8 cellular contexts compared by ENCODE assay signal in genomic region chr5:80408475-80408875, GRCh38. TPM values are rescaled to one million over a fixed set of nuclear protein-coding genes. Genes with fewer than 3 reads are reported as not detected.
DNase-seq lines count a peak whose midpoint lies in the region; ATAC-seq and TF ChIP-seq lines count a peak whose summit lies in the region.

No MANE protein-coding gene starts in this region.

- H4K20me1 ChIP-seq in KMS-11 (ENCODE audit: insufficient read depth): no peaks in the 10 kb centered on the region
- H4K20me1 ChIP-seq in SU-DHL-6 (ENCODE audit: low read depth, low read length): no peaks in the 10 kb centered on the region

- DNase-seq in ELF-1 (ENCODE audit: low read depth, low spot score): peak; percentile 92
- DNase-seq in choroid plexus epithelial cell (ENCODE audit: low read depth): peak; percentile 45
- DNase-seq in stimulated activated CD4-positive, alpha-beta T cell treated with anti-CD3 and anti-CD28 coated beads, TNF-alpha, amount 100 ng/mL, for 48 hours (ENCODE audit: low read depth in 3 of 3): peak; percentile 3 to 24 (median 18)

- H3K9me3 ChIP-seq in SU-DHL-6 (ENCODE audit: insufficient read depth, low read length) (no peaks in the 10 kb centered on the region), liver (ENCODE audit: control insufficient read depth in 4 of 4, low read length in 3 of 4) (no peaks in the 10 kb centered on the region)

- ATAC-seq in GM21526 (IDR thresholded peaks at IDR 0.05; ENCODE audit: low FRiP score, unreplicated experiment): peak; percentile 51
- ATAC-seq in GM18873 (IDR thresholded peaks at IDR 0.05; ENCODE audit: low FRiP score, unreplicated experiment): no peak

- peaks cover 22% of the 10 kb centered on the region for H3K4me1 ChIP-seq in KMS-11 (ENCODE audit: low read depth, poor library complexity, severe bottlenecking)
- peaks cover 2 to 33% (median 18%) of the 10 kb centered on the region in 4 donors for H3K4me1 ChIP-seq in liver (ENCODE audit: control insufficient read depth in 4 of 4, insufficient read depth in 4 of 4, low read length in 3 of 4)

- TF ChIP-seq CTCF in KMS-11 (conservative IDR thresholded peaks at IDR 0.05; ENCODE audit: low read depth, low read length): no peak
- no peak for TF ChIP-seq CTCF in SU-DHL-6 (IDR thresholded peaks at IDR 0.05; ENCODE audit: insufficient read depth, low read length, poor library complexity, severe bottlenecking)
- TF ChIP-seq CTCF in choroid plexus epithelial cell (conservative IDR thresholded peaks at IDR 0.05; ENCODE audit: low read depth, low read length): no peak
- TF ChIP-seq CTCF in liver (IDR thresholded peaks at IDR 0.05; ENCODE audit: low read depth, low read length, missing input control): no peak

- TF ChIP-seq RAD21 in liver (IDR thresholded peaks at IDR 0.05): no peak

- peaks cover 29% of the 10 kb centered on the region; the same call in 1 of the 2 replicates for H3K79me2 ChIP-seq in KMS-11 (ENCODE audit: insufficient read depth, low read depth)
- H3K79me2 ChIP-seq in SU-DHL-6 (ENCODE audit: insufficient read depth, low read length): peaks cover 25% of the 10 kb centered on the region

- H2AFZ ChIP-seq in KMS-11 (ENCODE audit: low read depth) (peak overlapping the region; percentile 98), SU-DHL-6 (ENCODE audit: low read depth, low read length, severe bottlenecking) (peak overlapping the region; percentile 80)

- H3K9ac ChIP-seq in KMS-11: peak overlapping the region; percentile 89
- peak overlapping the region; percentile 72 for H3K9ac ChIP-seq in SU-DHL-6 (ENCODE audit: low read length)
- peak overlapping the region; percentile 70 to 86 for H3K9ac ChIP-seq in liver (ENCODE audit: low read depth in 1 of 2, low read length in 2 of 2)

- under 1% methylated on average over 19 of the region's 19 CpGs for WGBS in liver

- no peaks in the 10 kb centered on the region for H3K9me2 ChIP-seq in SU-DHL-6 (replicated peaks; ENCODE audit: insufficient read depth, low read length)

- peaks cover 6% of the 10 kb centered on the region; the same call in 1 of the 2 replicates for H3F3A ChIP-seq in SU-DHL-6 (ENCODE audit: insufficient read depth)

- H3K27ac ChIP-seq in KMS-11 (peak overlapping the region; percentile 41), SU-DHL-6 (ENCODE audit: low read depth, low read length) (no peak overlapping the region), liver (ENCODE audit: low read depth in 1 of 2, low read length in 2 of 2) (peak overlapping the region; percentile 87 to 92)

- peak overlapping the region; percentile 84 for H3K4me2 ChIP-seq in KMS-11
- peak overlapping the region; percentile 76 for H3K4me2 ChIP-seq in SU-DHL-6 (ENCODE audit: low read depth, low read length, poor library complexity, severe bottlenecking)

- H3K36me3 ChIP-seq in KMS-11 (ENCODE audit: insufficient read depth): no peaks in the 10 kb centered on the region
- H3K36me3 ChIP-seq in SU-DHL-6 (ENCODE audit: low read length): no peaks in the 10 kb centered on the region
- H3K36me3 ChIP-seq in liver (ENCODE audit: control insufficient read depth in 4 of 4, insufficient read depth in 3 of 4, low read depth in 1 of 4, low read length in 3 of 4): peaks cover 0 to 2% (median 0%) of the 10 kb centered on the region in 4 donors

- peak overlapping the region; percentile 37 for H3K4me3 ChIP-seq in KMS-11 (IDR thresholded peaks at IDR 0.05; ENCODE audit: insufficient read depth, low read depth, low read length)
- peak overlapping the region; percentile 70 for H3K4me3 ChIP-seq in SU-DHL-6 (ENCODE audit: insufficient read depth, low read length, poor library complexity, severe bottlenecking)
- H3K4me3 ChIP-seq in choroid plexus epithelial cell (ENCODE audit: low read depth, low read length): peak overlapping the region; percentile 89
- peak overlapping the region; percentile 91 to 98 (median 92) for H3K4me3 ChIP-seq in liver (ENCODE audit: low read depth in 1 of 3, low read length in 3 of 3)

- no peaks in the 10 kb centered on the region for H3K27me3 ChIP-seq in KMS-11 (ENCODE audit: insufficient read depth, low read depth)
- H3K27me3 ChIP-seq in SU-DHL-6 (ENCODE audit: low read length): no peaks in the 10 kb centered on the region
- no peaks in the 10 kb centered on the region for H3K27me3 ChIP-seq in liver (ENCODE audit: control insufficient read depth in 4 of 4, insufficient read depth in 4 of 4, low read length in 3 of 4)

TF ChIP-seq in liver, 16 proteins besides CTCF, POLR2A, EP300 and RAD21:
- TF ChIP-seq ATF3 (IDR thresholded peaks at IDR 0.05) (no peak), ZBTB33 (IDR thresholded peaks at IDR 0.05) (no peak), EGR1 (IDR thresholded peaks at IDR 0.05; ENCODE audit: low read depth in 2 of 2) (no peak), GABPA (IDR thresholded peaks at IDR 0.05 in 1 of 2, conservative IDR thresholded peaks at IDR 0.05 in 1 of 2) (no peak), REST (IDR thresholded peaks at IDR 0.05) (no peak), JUND (IDR thresholded peaks at IDR 0.05) (no peak), HNF4G (IDR thresholded peaks at IDR 0.05) (no peak), MAX (IDR thresholded peaks at IDR 0.05) (no peak), NR2F2 (IDR thresholded peaks at IDR 0.05) (no peak), SP1 (IDR thresholded peaks at IDR 0.05) (no peak), RXRA (IDR thresholded peaks at IDR 0.05) (no peak), HNF4A (conservative IDR thresholded peaks at IDR 0.05) (no peak)
TF ChIP-seq in liver: peak in this region for 0.

RNA-seq across cellular contexts. Expression of gene ZFYVE16, which starts 0.6 kb away (rescaled TPM):
- total RNA-seq in liver: 10 to 100 TPM; 16.1 to 26.3 TPM
- 1 to 10 TPM; 6.0 to 7.2 TPM for polyA plus RNA-seq in liver

Comparison
In these comparisons a context has a peak if more than half of its experiments do, and no peak if none do; other contexts are left out.
1. DNase-seq: peak in every context shown above with its lines; median percentile 92 in ELF-1; 45 in choroid plexus epithelial cell; 18 in stimulated activated CD4-positive, alpha-beta T cell treated with anti-CD3 and anti-CD28 coated beads, TNF-alpha, amount 100 ng/mL, for 48 hours.
2. H3K4me3 ChIP-seq: peak in every context shown above with its lines; median percentile 92 in liver; 89 in choroid plexus epithelial cell; 70 in SU-DHL-6; 37 in KMS-11.